ENCODE assay signal across 9 cellular contexts in genomic region chr7:76281706-76282343, GRCh38. TPM values are rescaled to one million over a fixed set of nuclear protein-coding genes. Genes with fewer than 3 reads are reported as not detected.
A peak's percentile ranks its signal among the peaks of the same experiment; 100 is the strongest.
DNase-seq lines count a peak whose midpoint lies in the region; ATAC-seq and TF ChIP-seq lines count a peak whose summit lies in the region.
"Had no signal": no experiment of that assay in that cellular context is flagged by ENCODE, and none has a peak within 500 bp of the region (broad histone marks: within the 10 kb centered on the region; RNA-seq: fewer than 3 reads in every experiment).

No MANE protein-coding gene starts in this region.

- no peak overlapping the region for H3K27ac ChIP-seq in CD4-positive, CD25-positive, alpha-beta regulatory T cell (ENCODE audit: insufficient read depth, low read length, poor library complexity, severe bottlenecking)
- no peak overlapping the region for H3K27ac ChIP-seq in SK-N-MC

- peaks cover 22% of the 10 kb centered on the region for H3K4me1 ChIP-seq in CD4-positive, CD25-positive, alpha-beta regulatory T cell (ENCODE audit: control insufficient read depth, insufficient read depth, low read length, poor library complexity, severe bottlenecking)

- peaks cover 51% of the 10 kb centered on the region for H3K27me3 Mint-ChIP-seq in CD4-positive, CD25-positive, alpha-beta regulatory T cell
- H3K27me3 Mint-ChIP-seq in endothelial cell (ENCODE audit: unreplicated experiment) (peaks cover 32% of the 10 kb centered on the region), osteocyte (ENCODE audit: unreplicated experiment) (peaks cover 48% of the 10 kb centered on the region)

- no peak for TF ChIP-seq CTCF in endothelial cell (IDR thresholded peaks at IDR 0.05; ENCODE audit: unreplicated experiment)
- TF ChIP-seq CTCF in osteocyte (IDR thresholded peaks at IDR 0.05), result no peak

- peaks cover 0 to 1% (median 0%) of the 10 kb centered on the region in 7 donors for H3K9me3 Mint-ChIP-seq in CD4-positive, CD25-positive, alpha-beta regulatory T cell
- H3K9me3 Mint-ChIP-seq in endothelial cell (ENCODE audit: unreplicated experiment) (no peaks in the 10 kb centered on the region), osteocyte (ENCODE audit: unreplicated experiment) (no peaks in the 10 kb centered on the region)

- peaks cover 0 to 16% (median 8%) of the 10 kb centered on the region in 4 donors for H3K4me1 Mint-ChIP-seq in CD4-positive, CD25-positive, alpha-beta regulatory T cell
- H3K4me1 Mint-ChIP-seq in endothelial cell (ENCODE audit: unreplicated experiment), result peaks cover 16% of the 10 kb centered on the region
- peaks cover 11% of the 10 kb centered on the region for H3K4me1 Mint-ChIP-seq in osteocyte (ENCODE audit: unreplicated experiment)

- DNase-seq in CD4-positive, CD25-positive, alpha-beta regulatory T cell, result no peak
- no peak for DNase-seq in SK-N-MC (ENCODE audit: low read depth, low spot score)
- DNase-seq in endothelial cell (ENCODE audit: low spot score), result no peak
- DNase-seq in osteocyte (ENCODE audit: extremely low spot score, unreplicated experiment), result no peak
- no peak for DNase-seq in stimulated activated CD4-positive, alpha-beta T cell treated with anti-CD3 and anti-CD28 coated beads, Interleukin-4, amount 100 ng/mL, for 24 hours
- no peak for DNase-seq in NCI-H82 treated with DMSO at 0.1 percent for 48 hours (lab: John Stamatoyannopoulos, UW; ENCODE audit: unreplicated experiment)
- DNase-seq in AG20443 (ENCODE audit: low spot score), result no peak
- DNase-seq: NCI-H2171 had no signal

- no peaks in the 10 kb centered on the region for H3K9me3 ChIP-seq in CD4-positive, CD25-positive, alpha-beta regulatory T cell (ENCODE audit: control insufficient read depth in 2 of 2, low read length in 2 of 2)
- H3K9me3 ChIP-seq in SK-N-MC (ENCODE audit: low read depth, low read length), result no peaks in the 10 kb centered on the region

- peak overlapping the region in 3 of 4 donors; percentile 70 to 77 (median 74) for H3K4me3 Mint-ChIP-seq in CD4-positive, CD25-positive, alpha-beta regulatory T cell
- peak overlapping the region; percentile 92 for H3K4me3 Mint-ChIP-seq in endothelial cell (ENCODE audit: unreplicated experiment)
- H3K4me3 Mint-ChIP-seq in osteocyte (ENCODE audit: unreplicated experiment), result peak overlapping the region; percentile 62

- H3K27me3 ChIP-seq in CD4-positive, CD25-positive, alpha-beta regulatory T cell (ENCODE audit: control insufficient read depth, insufficient read depth, low read length), result peaks cover 9% of the 10 kb centered on the region

- H3K36me3 Mint-ChIP-seq in CD4-positive, CD25-positive, alpha-beta regulatory T cell, result no peaks in the 10 kb centered on the region
- H3K36me3 Mint-ChIP-seq in endothelial cell (ENCODE audit: low read depth, unreplicated experiment), result peaks cover 18% of the 10 kb centered on the region
- H3K36me3 Mint-ChIP-seq in osteocyte (ENCODE audit: unreplicated experiment), result no peaks in the 10 kb centered on the region

- no peak overlapping the region for H3K4me3 ChIP-seq in CD4-positive, CD25-positive, alpha-beta regulatory T cell (ENCODE audit: low read depth, low read length)
- H3K4me3 ChIP-seq in SK-N-MC, result peak overlapping the region; percentile 82

- H3K9ac ChIP-seq in SK-N-MC (ENCODE audit: insufficient read length), result no peak overlapping the region

- ATAC-seq in CD4-positive, CD25-positive, alpha-beta regulatory T cell (ENCODE audit: low read depth in 2 of 2), result no peak
- no peak for ATAC-seq in HG02642 (IDR thresholded peaks at IDR 0.05; ENCODE audit: poor library complexity, unreplicated experiment)

- no peaks in the 10 kb centered on the region for H3K36me3 ChIP-seq in CD4-positive, CD25-positive, alpha-beta regulatory T cell (ENCODE audit: control insufficient read depth, insufficient read depth, low read length)
- no peaks in the 10 kb centered on the region for H3K36me3 ChIP-seq in SK-N-MC (ENCODE audit: insufficient read depth, low read length)

- no peak overlapping the region for H3K27ac Mint-ChIP-seq in CD4-positive, CD25-positive, alpha-beta regulatory T cell
- no peak overlapping the region for H3K27ac Mint-ChIP-seq in endothelial cell (ENCODE audit: unreplicated experiment)
- no peak overlapping the region for H3K27ac Mint-ChIP-seq in osteocyte (ENCODE audit: unreplicated experiment)

RNA-seq across cellular contexts. Expression of gene HSPB1, which starts 20.6 kb away (rescaled TPM):
- 23.0 TPM for total RNA-seq in CD4-positive, CD25-positive, alpha-beta regulatory T cell
- 10 to 100 TPM; 48.8 to 81.2 (median 56.3) TPM for polyA plus RNA-seq in CD4-positive, CD25-positive, alpha-beta regulatory T cell
- total RNA-seq in endothelial cell (ENCODE audit: unreplicated experiment) (581 TPM), osteocyte (251 and 252 TPM in 2 replicates)

Comparison
In these comparisons a context has a peak if more than half of its experiments do, and no peak if none do; other contexts are left out.
1. RNA of gene HSPB1, which starts 20.6 kb away (total RNA-seq): 581 TPM in endothelial cell (single experiment) and 251 to 252 TPM in osteocyte; 23.0 TPM in CD4-positive, CD25-positive, alpha-beta regulatory T cell (single experiment); every median in the first group is over 10 times any median in the second.
2. Peak in every context shown above with its lines, with median percentiles within 50 percentile points of each other: H3K4me3 Mint-ChIP-seq.